Comparison of ENCODE assay signal across 24 cellular contexts in genomic region chr7:22571776-22572175, GRCh38.
DNase-seq lines count a peak whose midpoint lies in the region; ATAC-seq lines count a peak whose summit lies in the region.
"Had no signal": no experiment of that assay in that cellular context is flagged by ENCODE, and none has a peak within 500 bp of the region (broad histone marks: within the 10 kb centered on the region; RNA-seq: fewer than 3 reads in every experiment).

No MANE protein-coding gene starts in this region.

- H3K4me1 ChIP-seq in trophoblast cell (ENCODE audit: control insufficient read depth in 1 of 2, insufficient read depth in 2 of 2, low read length in 2 of 2): peaks cover 14 to 18% of the 10 kb centered on the region in 2 experiments

- WGBS in trophoblast cell (ENCODE audit: extremely low coverage, insufficient coverage, insufficient read length): no CpG with 5 or more reads among the region's 4 CpGs

- peak overlapping the region; percentile 26 for H2AK5ac ChIP-seq in trophoblast cell (ENCODE audit: low read length)

- H3K27ac Mint-ChIP-seq in dendritic cell treated with granulocyte-macrophage colony-stimulating factor and Interleukin-4, amounts not matched to agents 40 ng/mL and 50 ng/mL, for 4 days: peak overlapping the region; percentile 2
- H3K27ac Mint-ChIP-seq: activated T-cell treated with anti-CD3 and anti-CD28 coated beads, Interleukin-2, amount 50 U/mL, for 72 hours; endodermal cell had no signal

- H3K27me3 ChIP-seq in trophoblast cell (ENCODE audit: insufficient read depth, low read length): no peaks in the 10 kb centered on the region

- H3K27me3 Mint-ChIP-seq in dendritic cell treated with granulocyte-macrophage colony-stimulating factor and Interleukin-4, amounts not matched to agents 40 ng/mL and 50 ng/mL, for 4 days: peaks cover 32% of the 10 kb centered on the region

- H3K4me2 ChIP-seq in trophoblast cell (ENCODE audit: low read length): no peak overlapping the region

- H3K36me3 Mint-ChIP-seq in dendritic cell treated with granulocyte-macrophage colony-stimulating factor and Interleukin-4, amounts not matched to agents 40 ng/mL and 50 ng/mL, for 4 days (ENCODE audit: low read depth): no peaks in the 10 kb centered on the region

- H4K91ac ChIP-seq in trophoblast cell (ENCODE audit: low read depth, low read length): peak overlapping the region; percentile 8

- peak overlapping the region; percentile 1 for H3K14ac ChIP-seq in trophoblast cell (ENCODE audit: low read length)

- H3K79me2 ChIP-seq in trophoblast cell (ENCODE audit: control insufficient read depth, insufficient read depth, low read length, poor library complexity): peaks cover 2% of the 10 kb centered on the region

- H3K9me3 ChIP-seq in trophoblast cell (ENCODE audit: insufficient read depth, low read depth, low read length): no peaks in the 10 kb centered on the region

- no peak overlapping the region for H3K4me3 Mint-ChIP-seq in dendritic cell treated with granulocyte-macrophage colony-stimulating factor and Interleukin-4, amounts not matched to agents 40 ng/mL and 50 ng/mL, for 4 days
- H3K4me3 Mint-ChIP-seq: activated T-cell treated with anti-CD3 and anti-CD28 coated beads, Interleukin-2, amount 50 U/mL, for 72 hours; endodermal cell had no signal

- H3K27ac ChIP-seq in trophoblast cell (ENCODE audit: low read depth, low read length): peak overlapping the region; percentile 89
- H3K27ac ChIP-seq: VCaP had no signal

- no peak overlapping the region for H3K23ac ChIP-seq in trophoblast cell (ENCODE audit: low read length)

- peaks cover 17% of the 10 kb centered on the region for H3K79me1 ChIP-seq in trophoblast cell (ENCODE audit: low read length)

- H2BK120ac ChIP-seq in trophoblast cell (ENCODE audit: insufficient read depth, low read length, poor library complexity): peak overlapping the region; percentile 78

- ATAC-seq in left lobe of liver (no peak), GM18502 (IDR thresholded peaks at IDR 0.05; ENCODE audit: poor library complexity, unreplicated experiment) (no peak)
- ATAC-seq: activated T-cell treated with anti-CD3 and anti-CD28 coated beads, Interleukin-2, amount 50 U/mL, for 72 hours; GM12878; HepG2 had no signal

- peak; percentile 24 for DNase-seq in SKM-1 treated with dmso at 0.1 percent for 144 hours (lab: John Stamatoyannopoulos, UW; ENCODE audit: unreplicated experiment)
- DNase-seq in SKM-1 (lab: John Stamatoyannopoulos, UW; ENCODE audit: unreplicated experiment): no peak
- peak; percentile 26 for DNase-seq in NOMO-1 treated with DMSO at 0.1 percent for 48 hours (lab: John Stamatoyannopoulos, UW; ENCODE audit: unreplicated experiment)
- no peak for DNase-seq in trophoblast cell
- no peak for DNase-seq in left lobe of liver (ENCODE audit: low spot score)
- no peak for DNase-seq in NCI-H2196 treated with DMSO at 0.1 percent for 48 hours (lab: John Stamatoyannopoulos, UW; ENCODE audit: unreplicated experiment)
- DNase-seq: activated CD4-positive, alpha-beta T cell treated with anti-CD3 and anti-CD28 coated beads for 48 hours; activated naive CD4-positive, alpha-beta T cell treated with Interleukin-2 at 50 U/mL for 16 hours; activated T-cell treated with anti-CD3 and anti-CD28 coated beads, Interleukin-2, amount 50 U/mL, for 72 hours; COR-L47; cortex of kidney; endodermal cell; mesendoderm; NCI-H1105 treated with DMSO at 0.1 percent for 48 hours; NCI-H2029 treated with DMSO at 0.1 percent for 48 hours; NCI-H345; NCI-H748 treated with DMSO at 0.1 percent for 48 hours; nucleus accumbens; retina had no signal

- H4K12ac ChIP-seq in trophoblast cell (ENCODE audit: low read depth, low read length): no peak overlapping the region

- H2BK12ac ChIP-seq in trophoblast cell (ENCODE audit: low read length): peak overlapping the region; percentile 67

- peak overlapping the region; percentile 33 for H4K8ac ChIP-seq in trophoblast cell (ENCODE audit: low read depth, low read length)

- intact Hi-C loops in dendritic cell treated with granulocyte-macrophage colony-stimulating factor and Interleukin-4, amounts not matched to agents 40 ng/mL and 50 ng/mL, for 4 days (cut with micrococcal nuclease): no loop called here

- H3K9ac ChIP-seq in trophoblast cell (ENCODE audit: low read length): no peak overlapping the region

- peaks cover 57% of the 10 kb centered on the region for H3K4me1 Mint-ChIP-seq in dendritic cell treated with granulocyte-macrophage colony-stimulating factor and Interleukin-4, amounts not matched to agents 40 ng/mL and 50 ng/mL, for 4 days (ENCODE audit: low read depth)

- H3K4ac ChIP-seq in trophoblast cell (ENCODE audit: low read depth, low read length): peak overlapping the region; percentile 13

- no peaks in the 10 kb centered on the region for H3K9me3 Mint-ChIP-seq in dendritic cell treated with granulocyte-macrophage colony-stimulating factor and Interleukin-4, amounts not matched to agents 40 ng/mL and 50 ng/mL, for 4 days
- H3K9me3 Mint-ChIP-seq: activated T-cell treated with anti-CD3 and anti-CD28 coated beads, Interleukin-2, amount 50 U/mL, for 72 hours; endodermal cell had no signal

- H3K4me3 ChIP-seq in trophoblast cell (ENCODE audit: low read depth, low read length): no peak overlapping the region
- H3K4me3 ChIP-seq: GM12878 had no signal

- H3K36me3 ChIP-seq in trophoblast cell (ENCODE audit: control insufficient read depth in 1 of 2, insufficient read depth in 2 of 2, low read length in 2 of 2): no peaks in the 10 kb centered on the region

- peak overlapping the region; percentile 70 for H2BK5ac ChIP-seq in trophoblast cell (ENCODE audit: low read depth, low read length, poor library complexity)

- peak overlapping the region; percentile 0 for H3K18ac ChIP-seq in trophoblast cell (ENCODE audit: low read length)

- H2AFZ ChIP-seq in trophoblast cell (ENCODE audit: insufficient read depth, low read length, poor library complexity): no peak overlapping the region

Comparison
In these comparisons a context has a peak if more than half of its experiments do, and no peak if none do; other contexts are left out.
1. DNase-seq: peak in SKM-1 treated with dmso at 0.1 percent for 144 hours (single experiment) and NOMO-1 treated with DMSO at 0.1 percent for 48 hours (single experiment); none in SKM-1 (single experiment), trophoblast cell (0 of 2), left lobe of liver (single experiment) and NCI-H2196 treated with DMSO at 0.1 percent for 48 hours (single experiment).